19 cellular contexts compared by ENCODE assay signal in genomic region chr7:8084772-8085171, GRCh38.
"Had no signal": no experiment of that assay in that cellular context is flagged by ENCODE, and none has a peak within 500 bp of the region (broad histone marks: within the 10 kb centered on the region; RNA-seq: fewer than 3 reads in every experiment).

No MANE protein-coding gene starts in this region.

- H3K36me3 ChIP-seq: brain microvascular endothelial cell had no signal

- H3K27ac Mint-ChIP-seq: activated CD8-positive, alpha-beta T cell treated with anti-CD3 and anti-CD28 coated beads for 36 hours; activated T-cell treated with anti-CD3 and anti-CD28 coated beads, Interleukin-2, amount 50 U/mL, for 24 hours had no signal

- H3K4me1 ChIP-seq: psoas muscle, tibial artery had no signal

- H3K9me3 Mint-ChIP-seq: activated CD8-positive, alpha-beta T cell treated with anti-CD3 and anti-CD28 coated beads for 36 hours; activated T-cell treated with anti-CD3 and anti-CD28 coated beads, Interleukin-2, amount 50 U/mL, for 24 hours; naive B cell had no signal

- H3K4me3 Mint-ChIP-seq: activated CD8-positive, alpha-beta T cell treated with anti-CD3 and anti-CD28 coated beads for 36 hours; activated T-cell treated with anti-CD3 and anti-CD28 coated beads, Interleukin-2, amount 50 U/mL, for 24 hours; naive B cell had no signal

- H3K4me3 ChIP-seq: dorsolateral prefrontal cortex, mucosa of descending colon, ovary, psoas muscle, tibial artery had no signal

- H3K27me3 ChIP-seq: brain microvascular endothelial cell, dorsolateral prefrontal cortex, ovary, tibial artery had no signal

- H3K27me3 Mint-ChIP-seq: activated CD8-positive, alpha-beta T cell treated with anti-CD3 and anti-CD28 coated beads for 36 hours; activated T-cell treated with anti-CD3 and anti-CD28 coated beads, Interleukin-2, amount 50 U/mL, for 24 hours; naive B cell had no signal

- H3K27ac ChIP-seq: brain microvascular endothelial cell, dorsolateral prefrontal cortex, ovary, psoas muscle, tibial artery had no signal

- H3K4me1 Mint-ChIP-seq: naive B cell had no signal

- H3K9me3 ChIP-seq: mucosa of descending colon, ovary, psoas muscle, tibial artery had no signal

- ATAC-seq: activated CD8-positive, alpha-beta T cell treated with anti-CD3 and anti-CD28 coated beads for 36 hours; mucosa of descending colon; psoas muscle; right cardiac atrium had no signal

- DNase-seq: activated CD4-positive, alpha-beta T cell treated with anti-CD3 and anti-CD28 coated beads for 48 hours; activated CD4-positive, CD25-positive, alpha-beta regulatory T cell; activated CD8-positive, alpha-beta T cell treated with anti-CD3 and anti-CD28 coated beads for 36 hours; activated effector memory CD4-positive, alpha-beta T cell treated with Interleukin-2 at 50 U/mL for 16 hours; activated naive CD4-positive, alpha-beta T cell treated with anti-CD3 and anti-CD28 coated beads, Interleukin-2, amount 50 U/mL, for 16 hours; activated T-cell treated with anti-CD3 and anti-CD28 coated beads, Interleukin-2, amount 50 U/mL, for 24 hours; aorta; brain microvascular endothelial cell; central memory CD4-positive, alpha-beta T cell; dorsolateral prefrontal cortex; mesenchymal stem cell; mucosa of descending colon; naive B cell; ovary; psoas muscle; right cardiac atrium; stimulated activated CD4-positive, alpha-beta T cell treated with anti-CD3 and anti-CD28 coated beads, Interleukin-2, amount 100 ng/mL, for 24 hours; stimulated activated naive CD4-positive, alpha-beta T cell treated with Interleukin-2 at 50 U/mL for 16 hours; tibial artery had no signal
